8 cellular contexts compared by ENCODE assay signal in genomic region chr17:4365103-4365627, GRCh38. TPM values are rescaled to one million over a fixed set of nuclear protein-coding genes. Genes with fewer than 3 reads are reported as not detected.
DNase-seq lines count a peak whose midpoint lies in the region; ATAC-seq and TF ChIP-seq lines count a peak whose summit lies in the region.

No MANE protein-coding gene starts in this region.

- H3K9me3 ChIP-seq in colonic mucosa, result no peaks in the 10 kb centered on the region

- no peaks in the 10 kb centered on the region for H3K9me3 Mint-ChIP-seq in activated CD4-positive, alpha-beta T cell treated with anti-CD3 and anti-CD28 coated beads, Interleukin-2, amount 10 ng/mL, durations not matched to agents 24 days and 14 days

- peak overlapping the region; percentile 97 for H3K27ac Mint-ChIP-seq in activated CD4-positive, alpha-beta T cell treated with anti-CD3 and anti-CD28 coated beads, Interleukin-2, amount 10 ng/mL, durations not matched to agents 24 days and 14 days

- H3K36me3 ChIP-seq in colonic mucosa, result no peaks in the 10 kb centered on the region

- DNase-seq in AML-193 (lab: John Stamatoyannopoulos, UW) (peak; percentile 71 to 74), GM19238 (ENCODE audit: insufficient read length, low spot score) (peak; percentile 89), NCI-H524 treated with DMSO at 0.1 percent for 48 hours (lab: John Stamatoyannopoulos, UW) (peak; percentile 19), colonic mucosa (peak; percentile 93)
- DNase-seq in activated CD4-positive, alpha-beta T cell treated with anti-CD3 and anti-CD28 coated beads, Interleukin-2, amount 10 ng/mL, durations not matched to agents 24 days and 14 days, result peak; percentile 95
- DNase-seq in stimulated activated CD4-positive, alpha-beta T cell treated with anti-CD3 and anti-CD28 coated beads, Interleukin-1b, Interleukin-23, amount 100 ng/mL, for 1 hour (ENCODE audit: low read depth in 2 of 2), result peak; percentile 65 to 75

- peaks cover 3% of the 10 kb centered on the region for H3K4me1 ChIP-seq in colonic mucosa

- peak overlapping the region; percentile 100 for H3K27ac ChIP-seq in colonic mucosa
- H3K27ac ChIP-seq in layer of hippocampus (ENCODE audit: low read depth, low read length), result peak overlapping the region; percentile 85

- peak overlapping the region; percentile 80 to 93 for H3K9ac ChIP-seq in colonic mucosa (ENCODE audit: low read depth in 2 of 2, low read length in 2 of 2)

- intact Hi-C loops in activated CD4-positive, alpha-beta T cell treated with anti-CD3 and anti-CD28 coated beads, Interleukin-2, amount 10 ng/mL, durations not matched to agents 24 days and 14 days (cut with micrococcal nuclease), result loop anchor here (1.0 to 10.0 kb wide), 3 partner anchors 222 to 1963 kb away; partner anchors contain the start of genes CYB5D2, MNT, PFN1 and RNF167
- intact Hi-C loops in colonic mucosa (cut with DNase I), result no loop called here

- H3K4me3 ChIP-seq in colonic mucosa, result peak overlapping the region; percentile 100

- H3K36me3 Mint-ChIP-seq in activated CD4-positive, alpha-beta T cell treated with anti-CD3 and anti-CD28 coated beads, Interleukin-2, amount 10 ng/mL, durations not matched to agents 24 days and 14 days (ENCODE audit: low read depth), result peaks cover 18% of the 10 kb centered on the region

- H3K27me3 ChIP-seq in colonic mucosa (no peaks in the 10 kb centered on the region), layer of hippocampus (ENCODE audit: control insufficient read depth, insufficient read depth, low read length) (no peaks in the 10 kb centered on the region)

- peaks cover 24% of the 10 kb centered on the region for H3K4me1 Mint-ChIP-seq in activated CD4-positive, alpha-beta T cell treated with anti-CD3 and anti-CD28 coated beads, Interleukin-2, amount 10 ng/mL, durations not matched to agents 24 days and 14 days

- peak; percentile 34 for ATAC-seq in HG03457 (IDR thresholded peaks at IDR 0.05; ENCODE audit: unreplicated experiment)

- peak overlapping the region; percentile 86 for H3K4me3 Mint-ChIP-seq in activated CD4-positive, alpha-beta T cell treated with anti-CD3 and anti-CD28 coated beads, Interleukin-2, amount 10 ng/mL, durations not matched to agents 24 days and 14 days

- TF ChIP-seq CTCF in colonic mucosa (IDR thresholded peaks at IDR 0.05), result no peak

- H3K27me3 Mint-ChIP-seq in activated CD4-positive, alpha-beta T cell treated with anti-CD3 and anti-CD28 coated beads, Interleukin-2, amount 10 ng/mL, durations not matched to agents 24 days and 14 days, result no peaks in the 10 kb centered on the region

RNA-seq across cellular contexts. Expression of gene UBE2G1, which starts 1.3 kb away (rescaled TPM):
- 74.8 and 77.3 TPM in 2 replicates for total RNA-seq in activated CD4-positive, alpha-beta T cell treated with anti-CD3 and anti-CD28 coated beads, Interleukin-2, amount 10 ng/mL, durations not matched to agents 24 days and 14 days
- total RNA-seq in colonic mucosa, result 10 to 100 TPM; 67.3 to 70.1 TPM

Comparison
In these comparisons a context has a peak if more than half of its experiments do, and no peak if none do; other contexts are left out.
1. Peak in every context shown above with its lines: DNase-seq, ATAC-seq, H3K4me3 ChIP-seq and H3K27ac ChIP-seq.
2. DNase-seq: peak in every context shown above with its lines; median percentile 95 in activated CD4-positive, alpha-beta T cell treated with anti-CD3 and anti-CD28 coated beads, Interleukin-2, amount 10 ng/mL, durations not matched to agents 24 days and 14 days; 93 in colonic mucosa; 89 in GM19238; 72 in AML-193; 70 in stimulated activated CD4-positive, alpha-beta T cell treated with anti-CD3 and anti-CD28 coated beads, Interleukin-1b, Interleukin-23, amount 100 ng/mL, for 1 hour; 19 in NCI-H524 treated with DMSO at 0.1 percent for 48 hours.